24 cellular contexts compared by ENCODE assay signal in genomic region chr7:127715272-127715671, GRCh38.
"Had no signal": no experiment of that assay in that cellular context is flagged by ENCODE, and none has a peak within 500 bp of the region (broad histone marks: within the 10 kb centered on the region; RNA-seq: fewer than 3 reads in every experiment).

No MANE protein-coding gene starts in this region.

- H3K9me3 ChIP-seq: colonic mucosa, testis, upper lobe of right lung had no signal

- H3K4me3 ChIP-seq: colonic mucosa, esophagus squamous epithelium, gastroesophageal sphincter, left ventricle myocardium inferior, lower lobe of right lung, sigmoid colon, skin epidermis, testis, tibial nerve, upper lobe of right lung had no signal

- H3K27me3 ChIP-seq: colonic mucosa, esophagus squamous epithelium, gastroesophageal sphincter, sigmoid colon, testis, tibial nerve, upper lobe of right lung had no signal

- H3K4me1 Mint-ChIP-seq: mesothelial cell of epicardium, nephron had no signal

- FAIRE-seq: endometrium, kidney had no signal

- ATAC-seq: gastroesophageal sphincter; left cardiac atrium; lower lobe of right lung; stimulated activated naive B cell treated with anti-CD40 and anti-IgM and Interleukin-4, amounts not matched to agents 10 μg/mL and 1 μg/mL and 100 μg/mL, for 72 hours; stimulated activated naive CD8-positive, alpha-beta T cell treated with anti-CD3 and anti-CD28 coated beads, Interleukin-15, amount 100 ng/mL, for 72 hours; upper lobe of right lung had no signal

- H3K27ac ChIP-seq: colonic mucosa, epithelial cell of prostate, esophagus squamous epithelium, gastroesophageal sphincter, left ventricle myocardium inferior, lower lobe of right lung, sigmoid colon, skin epidermis, testis, tibial nerve, upper lobe of right lung had no signal

- H3K27me3 Mint-ChIP-seq: memory B cell; stimulated activated naive B cell treated with anti-CD40 and anti-IgM and Interleukin-4, amounts not matched to agents 10 μg/mL and 1 μg/mL and 100 μg/mL, for 72 hours; stimulated activated naive CD8-positive, alpha-beta T cell treated with anti-CD3 and anti-CD28 coated beads, Interleukin-15, amount 100 ng/mL, for 72 hours had no signal

- H3K4me3 Mint-ChIP-seq: memory B cell; mesothelial cell of epicardium; nephron; stimulated activated naive B cell treated with anti-CD40 and anti-IgM and Interleukin-4, amounts not matched to agents 10 μg/mL and 1 μg/mL and 100 μg/mL, for 72 hours; stimulated activated naive CD8-positive, alpha-beta T cell treated with anti-CD3 and anti-CD28 coated beads, Interleukin-15, amount 100 ng/mL, for 72 hours had no signal

- H3K4me1 ChIP-seq: colonic mucosa, gastroesophageal sphincter, left ventricle myocardium inferior, lower lobe of right lung, testis, upper lobe of right lung had no signal

- DNase-seq: colonic mucosa; effector CD4-positive, alpha-beta T cell; esophagus squamous epithelium; glutamatergic neuron; kidney; left cardiac atrium; left ventricle myocardium inferior; lower lobe of right lung; posterior cingulate gyrus; sigmoid colon; stimulated activated CD4-positive, alpha-beta T cell treated with anti-CD3 and anti-CD28 coated beads, Interleukin-2, amount 100 ng/mL, for 24 hours; stimulated activated CD4-positive, alpha-beta T cell treated with anti-CD3 and anti-CD28 coated beads, Interleukin-4, amount 100 ng/mL, for 4 hours; stimulated activated naive B cell treated with anti-CD40 and anti-IgM and Interleukin-4, amounts not matched to agents 10 μg/mL and 1 μg/mL and 100 μg/mL, for 72 hours; stimulated activated naive CD8-positive, alpha-beta T cell treated with anti-CD3 and anti-CD28 coated beads, Interleukin-15, amount 100 ng/mL, for 72 hours; testis; upper lobe of right lung had no signal

- H3K27ac Mint-ChIP-seq: memory B cell; mesothelial cell of epicardium; nephron; stimulated activated naive B cell treated with anti-CD40 and anti-IgM and Interleukin-4, amounts not matched to agents 10 μg/mL and 1 μg/mL and 100 μg/mL, for 72 hours; stimulated activated naive CD8-positive, alpha-beta T cell treated with anti-CD3 and anti-CD28 coated beads, Interleukin-15, amount 100 ng/mL, for 72 hours had no signal
